Comparison of ENCODE assay signal across 17 cellular contexts in the genomic region with DNA sequence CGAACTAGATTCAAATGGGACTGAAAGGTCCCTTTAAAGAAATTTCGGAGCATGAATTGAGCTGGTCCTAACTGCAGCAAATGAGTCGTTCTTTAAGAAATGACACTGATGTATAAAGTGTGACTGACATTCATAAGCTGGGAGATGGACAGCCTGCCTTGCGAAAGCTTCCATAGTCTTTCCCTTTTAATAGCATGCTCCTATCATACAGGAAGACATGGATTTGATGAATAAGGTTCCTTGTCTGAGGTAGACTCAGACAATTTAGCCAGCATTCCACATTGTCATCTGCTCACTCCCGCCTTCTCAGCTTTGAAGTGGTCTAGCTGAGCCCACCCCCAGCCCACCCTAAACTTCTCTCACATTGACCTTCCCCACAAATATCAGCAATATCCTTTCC.
"Had no signal": no experiment of that assay in that cellular context is flagged by ENCODE, and none has a peak within 500 bp of the region (broad histone marks: within the 10 kb centered on the region; RNA-seq: fewer than 3 reads in every experiment).

No MANE protein-coding gene starts in this region.

- H3K9me3 ChIP-seq: SK-N-SH had no signal

- DNase-seq: MV-4-11, NCI-H1048, NCI-H1105, NCI-H1417, NCI-H1436 treated with DMSO at 0.1 percent for 48 hours, NCI-H1694, NCI-H187 treated with DMSO at 0.1 percent for 48 hours, NCI-H2029 treated with DMSO at 0.1 percent for 48 hours, NCI-H2227 treated with DMSO at 0.1 percent for 48 hours, NCI-H510A, NCI-H524 treated with DMSO at 0.1 percent for 48 hours, NCI-H69, NCI-H774, SHP77, SK-N-SH, SW 1271 had no signal

- H3K27ac ChIP-seq: RWPE1 had no signal

- H3K9me2 ChIP-seq: SK-N-SH had no signal

- H3K4me2 ChIP-seq: SK-N-SH had no signal
